ENCODE assay signal across 27 cellular contexts in genomic region chr11:130127509-130127908, GRCh38. TPM values are rescaled to one million over a fixed set of nuclear protein-coding genes. Genes with fewer than 3 reads are reported as not detected.
DNase-seq lines count a peak whose midpoint lies in the region; ATAC-seq, FAIRE-seq and TF ChIP-seq lines count a peak whose summit lies in the region.
"Had no signal": no experiment of that assay in that cellular context is flagged by ENCODE, and none has a peak within 500 bp of the region (broad histone marks: within the 10 kb centered on the region; RNA-seq: fewer than 3 reads in every experiment).

No MANE protein-coding gene starts in this region.

- peaks cover 58% of the 10 kb centered on the region for H3K4me1 Mint-ChIP-seq in Caco-2 (ENCODE audit: low read depth, unreplicated experiment)

- POLR2A ChIA-PET in Caco-2 (lab: Charles Lee): interaction anchor here (0.5 kb wide), 1 partner anchor 49 kb away, joined by 4 read pairs; no protein-coding TSS in a partner anchor

- H3K27me3 ChIP-seq in Caco-2 (replicated peaks; ENCODE audit: control insufficient read depth, insufficient read depth, low read length) (no peaks in the 10 kb centered on the region), muscle layer of duodenum (ENCODE audit: low read depth, low read length) (no peaks in the 10 kb centered on the region), small intestine (ENCODE audit: control insufficient read depth in 2 of 2, insufficient read depth in 2 of 2, low read length in 2 of 2) (no peaks in the 10 kb centered on the region), testis (no peaks in the 10 kb centered on the region)
- H3K27me3 ChIP-seq: BLaER1, SJCRH30 had no signal

- H3K4me3 ChIP-seq in Caco-2 (ENCODE audit: low read depth, low read length): no peak overlapping the region
- H3K4me3 ChIP-seq in muscle layer of duodenum (ENCODE audit: low read depth in 1 of 2, low read length in 2 of 2): no peak overlapping the region
- no peak overlapping the region for H3K4me3 ChIP-seq in small intestine (ENCODE audit: low read depth in 1 of 2, low read length in 2 of 2)
- no peak overlapping the region for H3K4me3 ChIP-seq in testis
- H3K4me3 ChIP-seq: BLaER1, GM23338, K562, SJCRH30 had no signal

- no peaks in the 10 kb centered on the region for H3K27me3 Mint-ChIP-seq in Caco-2 (ENCODE audit: insufficient read depth, unreplicated experiment)
- H3K27me3 Mint-ChIP-seq: CD4-positive, alpha-beta T cell had no signal

- no peaks in the 10 kb centered on the region for H3K9me3 Mint-ChIP-seq in Caco-2 (ENCODE audit: unreplicated experiment)
- H3K9me3 Mint-ChIP-seq: CD4-positive, alpha-beta T cell had no signal

- BruUV-seq in Caco-2 (replicated peaks; lab: Mats Ljungman, UMichigan): no TSS peak

- H3K36me3 Mint-ChIP-seq in Caco-2 (ENCODE audit: insufficient read depth, unreplicated experiment): peaks cover 99% of the 10 kb centered on the region

- FAIRE-seq in small intestine (lab: Jason Lieb, UNC) (no peak), D721Med (lab: Jason Lieb, UNC) (no peak)
- FAIRE-seq: GM12892, K562 had no signal

- 32 to 72% (median 53%) methylated on average over 4 of the region's 4 CpGs for WGBS in small intestine, 3 donors
- WGBS in testis, 2 donors: 86 to 97% methylated on average over 4 of the region's 4 CpGs

- no peak for TF ChIP-seq POLR2A in testis (IDR thresholded peaks at IDR 0.05)

- TF ChIP-seq CTCF in Caco-2 (IDR thresholded peaks at IDR 0.05; ENCODE audit: insufficient read depth in 1 of 2, low read depth in 1 of 2, low read length in 1 of 2, severe bottlenecking in 1 of 2, unreplicated experiment in 1 of 2) (no peak), testis (IDR thresholded peaks at IDR 0.05) (no peak), D721Med (IDR thresholded peaks at IDR 0.05; ENCODE audit: insufficient read depth, missing control alignments) (no peak)

- DNase-seq in Caco-2: no peak
- peak; percentile 28 for DNase-seq in dermis blood vessel endothelial cell
- DNase-seq in small intestine: peak; percentile 82
- DNase-seq in testis: no peak
- DNase-seq in cerebellar cortex (ENCODE audit: low spot score): no peak
- DNase-seq in D721Med (ENCODE audit: insufficient read length, low spot score): no peak
- DNase-seq: CD4-positive, alpha-beta T cell; DND-41; H9; Kasumi-1; MV-4-11; NCI-H1105; NCI-H1436 treated with DMSO at 0.1 percent for 48 hours; NCI-H1930; NCI-H2107; NCI-H524 treated with DMSO at 0.1 percent for 48 hours; NCI-H774; SJCRH30 had no signal

- H3K4me3 Mint-ChIP-seq in Caco-2 (ENCODE audit: unreplicated experiment): no peak overlapping the region
- H3K4me3 Mint-ChIP-seq: CD4-positive, alpha-beta T cell; GM23338; H9 had no signal

- H3K27ac ChIP-seq in muscle layer of duodenum (ENCODE audit: low read length) (peak overlapping the region; percentile 34), small intestine (ENCODE audit: low read depth in 1 of 2, low read length in 1 of 2) (peak overlapping the region; percentile 35 to 36), testis (no peak overlapping the region)
- H3K27ac ChIP-seq: BLaER1, SJCRH30 had no signal

- H3K36me3 ChIP-seq in Caco-2 (ENCODE audit: control insufficient read depth, insufficient read depth, low read length) (peaks cover 16% of the 10 kb centered on the region), muscle layer of duodenum (ENCODE audit: control insufficient read depth in 1 of 2, insufficient read depth in 2 of 2, low read length in 2 of 2) (peaks cover 49 to 65% of the 10 kb centered on the region in 2 donors), small intestine (ENCODE audit: control insufficient read depth in 2 of 2, insufficient read depth in 2 of 2, low read length in 2 of 2) (peaks cover 6 to 19% of the 10 kb centered on the region in 2 donors), testis (ENCODE audit: low read depth, missing control alignments) (no peaks in the 10 kb centered on the region)

- no peaks in the 10 kb centered on the region for H3K9me3 ChIP-seq in Caco-2
- no peaks in the 10 kb centered on the region for H3K9me3 ChIP-seq in muscle layer of duodenum (ENCODE audit: control insufficient read depth in 1 of 2, low read length in 2 of 2)
- H3K9me3 ChIP-seq in small intestine (ENCODE audit: control insufficient read depth, low read depth): no peaks in the 10 kb centered on the region
- H3K9me3 ChIP-seq in testis: no peaks in the 10 kb centered on the region
- H3K9me3 ChIP-seq: BLaER1, SJCRH30 had no signal

- H3K27ac Mint-ChIP-seq in Caco-2 (ENCODE audit: unreplicated experiment): peak overlapping the region; percentile 19
- H3K27ac Mint-ChIP-seq: CD4-positive, alpha-beta T cell; GM23338; H9 had no signal

- CTCF ChIA-PET in Caco-2 (lab: Charles Lee): interaction anchor here (0.6 kb wide), 1 partner anchor 277 kb away, joined by 4 read pairs; no protein-coding TSS in a partner anchor

- ATAC-seq in GM21360 (IDR thresholded peaks at IDR 0.05; ENCODE audit: unreplicated experiment): no peak
- ATAC-seq: GM23338, K562, Right ventricle myocardium inferior, SK-N-SH treated with all-trans-retinoic acid at 6 μM for 48 hours had no signal

- H3K4me1 ChIP-seq in Caco-2 (peaks cover 56% of the 10 kb centered on the region), muscle layer of duodenum (ENCODE audit: control insufficient read depth in 1 of 2, insufficient read depth in 2 of 2, low read length in 2 of 2) (peaks cover 7 to 9% of the 10 kb centered on the region in 2 donors), small intestine (ENCODE audit: control insufficient read depth in 2 of 2, insufficient read depth in 1 of 2, low read depth in 1 of 2, low read length in 1 of 2) (peaks cover 2 to 3% of the 10 kb centered on the region in 2 donors), testis (no peaks in the 10 kb centered on the region)
- H3K4me1 ChIP-seq: SJCRH30 had no signal

- intact Hi-C loops in Caco-2 (cut with micrococcal nuclease; ENCODE audit: unreplicated experiment): no loop called here
- intact Hi-C loops in testis (cut with DNase I; ENCODE audit: low total_unique reads): no loop called here

RNA-seq across cellular contexts. Expression of gene ST14, which starts 32.1 kb away (rescaled TPM):
- total RNA-seq in Caco-2 (2022): 298 and 304 TPM in 2 replicates
- 0.14 and 0.34 TPM in 2 replicates for total RNA-seq in dermis blood vessel endothelial cell
- polyA plus RNA-seq in small intestine: 100 to 1,000 TPM in 2 of 3 donors, 10 to 100 TPM in 1; 97.8 to 169 (median 116) TPM
- total RNA-seq in testis: 1 to 10 TPM in 1 of 2 donors, under 1 TPM in 1; 0.55 to 2.4 TPM
- 5.8 TPM for polyA plus RNA-seq in testis (ENCODE audit: insufficient read depth, low read depth, low replicate concordance)
- total RNA-seq: A172 had no signal

RNA-seq across cellular contexts. Expression of gene APLP2, which starts 57.8 kb away (rescaled TPM):
- total RNA-seq in Caco-2 (2022) (1,761 and 2,076 TPM in 2 replicates), dermis blood vessel endothelial cell (986 and 1,136 TPM in 2 replicates), testis (100 to 1,000 TPM; 105 to 130 TPM)
- polyA plus RNA-seq in small intestine (100 to 1,000 TPM in 1 of 3 donors, 10 to 100 TPM in 2; 72.7 to 183 (median 91.7) TPM), testis (ENCODE audit: insufficient read depth, low read depth, low replicate concordance) (159 TPM)

Comparison
In these comparisons a context has a peak if more than half of its experiments do, and no peak if none do; other contexts are left out.
1. DNase-seq: peak in dermis blood vessel endothelial cell (single experiment) and small intestine (single experiment); none in Caco-2 (0 of 2), testis (single experiment), cerebellar cortex (single experiment) and D721Med (single experiment).
2. H3K27ac ChIP-seq: peak in muscle layer of duodenum (single experiment) and small intestine (2 of 2); none in testis (0 of 2).
3. RNA of gene ST14, which starts 32.1 kb away (total RNA-seq): 298 to 304 TPM in Caco-2; 0.55 to 2.4 TPM in testis and 0.14 to 0.34 TPM in dermis blood vessel endothelial cell; every median in the first group is over 10 times any median in the second.